ENCODE assay signal across 14 cellular contexts in genomic region chr1:173332026-173332425, GRCh38.
DNase-seq lines count a peak whose midpoint lies in the region; ATAC-seq and TF ChIP-seq lines count a peak whose summit lies in the region.
"Had no signal": no experiment of that assay in that cellular context is flagged by ENCODE, and none has a peak within 500 bp of the region (broad histone marks: within the 10 kb centered on the region; RNA-seq: fewer than 3 reads in every experiment).

No MANE protein-coding gene starts in this region.

- TF ChIP-seq CTCF in NB4 (IDR thresholded peaks at IDR 0.05; ENCODE audit: low read depth, low read length) (no peak), esophagus muscularis mucosa (IDR thresholded peaks at IDR 0.05) (no peak), osteoblast (IDR thresholded peaks at IDR 0.05; ENCODE audit: extremely low read depth, low read depth, low read length) (no peak), GM23338 (conservative IDR thresholded peaks at IDR 0.05; ENCODE audit: low read depth in 2 of 2) (no peak), GM10248 (IDR thresholded peaks at IDR 0.05; ENCODE audit: control extremely low read depth, extremely low read depth, low read depth, missing control alignments) (no peak)

- POLR2A ChIA-PET in CD8-positive, alpha-beta memory T cell (lab: Charles Lee) = no interaction called here
- POLR2A ChIA-PET in GM10248 (lab: Yijun Ruan, JAX) = no interaction called here

- H3K9me2 ChIP-seq in GM23338 (ENCODE audit: insufficient read depth) = no peaks in the 10 kb centered on the region

- intact Hi-C loops in esophagus muscularis mucosa (cut with DNase I) = no loop called here

- H3K79me2 ChIP-seq in osteoblast (ENCODE audit: insufficient read depth, low read length) = no peaks in the 10 kb centered on the region
- no peaks in the 10 kb centered on the region for H3K79me2 ChIP-seq in GM23338 (replicated peaks; ENCODE audit: insufficient read depth)

- no peak overlapping the region for H3K4me3 ChIP-seq in CD8-positive, alpha-beta memory T cell (ENCODE audit: low read length)
- H3K4me3 ChIP-seq in NB4 (ENCODE audit: low read depth, low read length) = no peak overlapping the region
- H3K4me3 ChIP-seq in esophagus muscularis mucosa = no peak overlapping the region
- H3K4me3 ChIP-seq in osteoblast (ENCODE audit: insufficient read depth, low read length) = no peak overlapping the region
- no peak overlapping the region for H3K4me3 ChIP-seq in GM23338

- TF ChIP-seq POLR2A in NB4 (IDR thresholded peaks at IDR 0.05; ENCODE audit: extremely low read depth, insufficient read length) = no peak
- no peak for TF ChIP-seq POLR2A in esophagus muscularis mucosa (IDR thresholded peaks at IDR 0.05; ENCODE audit: low read depth)

- WGBS in esophagus muscularis mucosa = 54% methylated on average over 2 of the region's 2 CpGs

- H3K9me3 Mint-ChIP-seq in CD8-positive, alpha-beta memory T cell = peaks cover 0 to 2% (median 0%) of the 10 kb centered on the region in 5 donors
- no peaks in the 10 kb centered on the region for H3K9me3 Mint-ChIP-seq in GM23338
- H3K9me3 Mint-ChIP-seq: activated T-helper 2 cell treated with anti-CD3 and anti-CD28 coated beads, Interferon-gamma antibody, Interleukin-2, Interleukin-4, amounts not matched to agents 10 μg/mL and 5 μg/mL and 100 μg/mL, durations not matched to agents 14 hours and 24 hours and 36 hours; type B pancreatic cell had no signal

- no peak for DNase-seq in CD8-positive, alpha-beta memory T cell
- DNase-seq in NB4 (ENCODE audit: low read depth) (peak; percentile 22), esophagus muscularis mucosa (ENCODE audit: extremely low spot score) (peak; percentile 91), osteoblast (ENCODE audit: insufficient read length, low spot score, missing footprints) (no peak), GM23338 (ENCODE audit: low spot score) (no peak), GM10248 (ENCODE audit: extremely low spot score) (no peak)
- DNase-seq: activated CD4-positive, CD25-positive, alpha-beta regulatory T cell treated with anti-CD3 and anti-CD28 coated beads, Interleukin-2, amount 50 U/mL, for 72 hours; dermis blood vessel endothelial cell; DMS53; NCI-H1694 treated with DMSO at 0.1 percent for 48 hours had no signal

- peak overlapping the region in 6 of 8 donors; percentile 59 to 90 (median 81) for H3K27ac Mint-ChIP-seq in CD8-positive, alpha-beta memory T cell
- H3K27ac Mint-ChIP-seq in GM23338 = no peak overlapping the region
- H3K27ac Mint-ChIP-seq: activated T-helper 2 cell treated with anti-CD3 and anti-CD28 coated beads, Interferon-gamma antibody, Interleukin-2, Interleukin-4, amounts not matched to agents 10 μg/mL and 5 μg/mL and 100 μg/mL, durations not matched to agents 14 hours and 24 hours and 36 hours; type B pancreatic cell had no signal

- peaks cover 14 to 33% (median 28%) of the 10 kb centered on the region in 3 donors for H3K4me1 Mint-ChIP-seq in CD8-positive, alpha-beta memory T cell
- H3K4me1 Mint-ChIP-seq in GM23338 = peaks cover 7% of the 10 kb centered on the region; the same call in 2 of the 3 replicates

- no peaks in the 10 kb centered on the region for H3K27me3 Mint-ChIP-seq in CD8-positive, alpha-beta memory T cell
- no peaks in the 10 kb centered on the region for H3K27me3 Mint-ChIP-seq in GM23338 (ENCODE audit: insufficient read depth, low read depth, poor library complexity)
- H3K27me3 Mint-ChIP-seq: type B pancreatic cell had no signal

- H4K20me1 ChIP-seq in osteoblast (ENCODE audit: insufficient read depth, low read length) (no peaks in the 10 kb centered on the region), GM23338 (replicated peaks; ENCODE audit: insufficient read depth) (no peaks in the 10 kb centered on the region)

- no peaks in the 10 kb centered on the region for H3K27me3 ChIP-seq in CD8-positive, alpha-beta memory T cell (ENCODE audit: insufficient read depth, low read length, poor library complexity, severe bottlenecking)
- H3K27me3 ChIP-seq in esophagus muscularis mucosa (no peaks in the 10 kb centered on the region), osteoblast (ENCODE audit: insufficient read depth, low read length) (no peaks in the 10 kb centered on the region), GM23338 (ENCODE audit: insufficient read depth) (no peaks in the 10 kb centered on the region)

- peaks cover 5 to 7% (median 7%) of the 10 kb centered on the region in 3 donors for H3K36me3 Mint-ChIP-seq in CD8-positive, alpha-beta memory T cell
- H3K36me3 Mint-ChIP-seq in GM23338 (ENCODE audit: low read depth) = no peaks in the 10 kb centered on the region
- H3K36me3 Mint-ChIP-seq: type B pancreatic cell had no signal

- TF ChIP-seq EP300 in esophagus muscularis mucosa (IDR thresholded peaks at IDR 0.05) = no peak

- CTCF ChIA-PET in CD8-positive, alpha-beta memory T cell (lab: Charles Lee) = interaction anchor here (1.0 kb wide), 1 partner anchor 18 kb away, joined by 3 read pairs; no protein-coding TSS in a partner anchor
- CTCF ChIA-PET in GM10248 (lab: Yijun Ruan, JAX) = interaction anchor here (1.1 to 1.2 kb wide), 2 partner anchors 18 to 590 kb away, joined by 3 to 4 read pairs; no protein-coding TSS in a partner anchor

- no peaks in the 10 kb centered on the region for H3K36me3 ChIP-seq in CD8-positive, alpha-beta memory T cell (ENCODE audit: insufficient read depth, low read length)
- H3K36me3 ChIP-seq in esophagus muscularis mucosa (no peaks in the 10 kb centered on the region), osteoblast (ENCODE audit: insufficient read depth, low read length) (no peaks in the 10 kb centered on the region), GM23338 (ENCODE audit: insufficient read depth) (no peaks in the 10 kb centered on the region)

- peak overlapping the region; percentile 74 for H2AFZ ChIP-seq in osteoblast (ENCODE audit: low read length)
- no peak overlapping the region for H2AFZ ChIP-seq in GM23338

- peaks cover 7% of the 10 kb centered on the region for H3K4me1 ChIP-seq in CD8-positive, alpha-beta memory T cell (ENCODE audit: insufficient read depth, low read length)
- H3K4me1 ChIP-seq in esophagus muscularis mucosa (peaks cover 13 to 17% (median 15%) of the 10 kb centered on the region in 4 donors), osteoblast (ENCODE audit: insufficient read depth, low read length) (peaks cover 34% of the 10 kb centered on the region), GM23338 (ENCODE audit: insufficient read depth) (no peaks in the 10 kb centered on the region)

- no peaks in the 10 kb centered on the region for H3F3A ChIP-seq in GM23338 (replicated peaks; ENCODE audit: low read depth)

- peak overlapping the region in 1 of 7 donors; percentile 55 for H3K4me3 Mint-ChIP-seq in CD8-positive, alpha-beta memory T cell
- no peak overlapping the region for H3K4me3 Mint-ChIP-seq in GM23338
- H3K4me3 Mint-ChIP-seq: type B pancreatic cell had no signal

- H3K4me2 ChIP-seq in osteoblast (ENCODE audit: insufficient read depth, low read length) (peak overlapping the region; percentile 37), GM23338 (no peak overlapping the region)

- no peaks in the 10 kb centered on the region for H3K9me3 ChIP-seq in CD8-positive, alpha-beta memory T cell (ENCODE audit: low read length)
- H3K9me3 ChIP-seq in esophagus muscularis mucosa (no peaks in the 10 kb centered on the region), osteoblast (ENCODE audit: low read depth, low read length) (no peaks in the 10 kb centered on the region)

- no peak overlapping the region for H3K27ac ChIP-seq in CD8-positive, alpha-beta memory T cell (ENCODE audit: low read depth, low read length)
- H3K27ac ChIP-seq in esophagus muscularis mucosa (replicated peaks in 1 of 4) (peak overlapping the region in 3 of 4 donors; percentile 7 to 63 (median 8)), osteoblast (ENCODE audit: low read depth, low read length) (peak overlapping the region; percentile 77), GM23338 (ENCODE audit: low read depth) (no peak overlapping the region)

- ATAC-seq in GM23338 = no peak
- ATAC-seq in HG02588 (IDR thresholded peaks at IDR 0.05; ENCODE audit: unreplicated experiment) = no peak
- no peak for ATAC-seq in HG03457 (IDR thresholded peaks at IDR 0.05; ENCODE audit: unreplicated experiment)

TF ChIP-seq in GM23338, 12 proteins besides CTCF, POLR2A, EP300 and RAD21 (continues in another document):
- TF ChIP-seq ZNF331 (CRISPR knock-in tag; IDR thresholded peaks at IDR 0.05; ENCODE audit: low read depth) (no peak), JUNB (IDR thresholded peaks at IDR 0.05; ENCODE audit: unreplicated experiment) (no peak), POLR2AphosphoS5 (IDR thresholded peaks at IDR 0.05; ENCODE audit: low read depth) (no peak), EZH2phosphoT487 (IDR thresholded peaks at IDR 0.05; ENCODE audit: unreplicated experiment) (no peak), NANOG (IDR thresholded peaks at IDR 0.05; ENCODE audit: borderline replicate concordance) (no peak), STAT1 (IDR thresholded peaks at IDR 0.05; ENCODE audit: unreplicated experiment) (no peak)
- TF ChIP-seq, protein P1, sequence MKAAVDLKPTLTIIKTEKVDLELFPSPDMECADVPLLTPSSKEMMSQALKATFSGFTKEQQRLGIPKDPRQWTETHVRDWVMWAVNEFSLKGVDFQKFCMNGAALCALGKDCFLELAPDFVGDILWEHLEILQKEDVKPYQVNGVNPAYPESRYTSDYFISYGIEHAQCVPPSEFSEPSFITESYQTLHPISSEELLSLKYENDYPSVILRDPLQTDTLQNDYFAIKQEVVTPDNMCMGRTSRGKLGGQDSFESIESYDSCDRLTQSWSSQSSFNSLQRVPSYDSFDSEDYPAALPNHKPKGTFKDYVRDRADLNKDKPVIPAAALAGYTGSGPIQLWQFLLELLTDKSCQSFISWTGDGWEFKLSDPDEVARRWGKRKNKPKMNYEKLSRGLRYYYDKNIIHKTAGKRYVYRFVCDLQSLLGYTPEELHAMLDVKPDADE (IDR thresholded peaks at IDR 0.05) = no peak

Comparison
In these comparisons a context has a peak if more than half of its experiments do, and no peak if none do; other contexts are left out.
1. DNase-seq: peak in NB4 (single experiment) and esophagus muscularis mucosa (single experiment); none in CD8-positive, alpha-beta memory T cell (0 of 5), osteoblast (single experiment), GM23338 (single experiment) and GM10248 (single experiment).
2. H3K27ac ChIP-seq: peak in esophagus muscularis mucosa (3 of 4) and osteoblast (single experiment); none in CD8-positive, alpha-beta memory T cell (single experiment) and GM23338 (single experiment).